ENCODE assay signal across 36 cellular contexts in the genomic region with DNA sequence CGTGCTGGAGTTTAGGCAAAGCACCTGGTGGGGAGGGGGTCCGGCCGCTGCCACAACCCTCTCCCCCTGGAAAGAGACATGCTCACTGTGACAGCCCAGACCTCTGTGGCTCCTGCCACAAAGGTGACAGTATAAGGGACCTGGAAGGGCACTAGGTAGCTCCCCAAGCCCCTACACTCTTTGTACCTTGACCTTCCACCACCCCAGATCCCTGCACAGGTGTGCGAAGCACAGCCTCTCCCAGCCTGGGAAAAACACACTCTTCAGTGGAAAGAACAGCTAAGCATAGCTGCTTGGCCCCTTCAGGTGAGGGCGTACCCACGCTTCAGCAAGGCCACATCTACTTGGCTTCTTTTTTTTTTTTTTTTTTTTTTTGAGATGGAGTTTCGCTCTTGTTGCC. TPM values are rescaled to one million over a fixed set of nuclear protein-coding genes. Genes with fewer than 3 reads are reported as not detected.
"Had no signal": no experiment of that assay in that cellular context is flagged by ENCODE, and none has a peak within 500 bp of the region (broad histone marks: within the 10 kb centered on the region; RNA-seq: fewer than 3 reads in every experiment).

No MANE protein-coding gene starts in this region.

- H3K27ac ChIP-seq: ascending aorta, brain microvascular endothelial cell, breast epithelium, VCaP had no signal

- H3K4me3 Mint-ChIP-seq: activated B cell treated with CpG ODN at 0.5 μM for 24 hours; activated CD4-positive, alpha-beta memory T cell treated with anti-CD3 and anti-CD28 coated beads for 36 hours; activated CD4-positive, alpha-beta T cell treated with anti-CD3 and anti-CD28 coated beads, Interleukin-2, amount 10 ng/mL, durations not matched to agents 24 days and 14 days; activated CD8-positive, alpha-beta T cell treated with anti-CD3 and anti-CD28 coated beads for 36 hours; activated naive CD4-positive, alpha-beta T cell treated with anti-CD3 and anti-CD28 coated beads, Interleukin-2, amount 10 ng/mL, durations not matched to agents 7 days and 5 days; activated naive CD4-positive, alpha-beta T cell treated with anti-CD3 and anti-CD28 coated beads, Interleukin-2, amount 50 U/mL, for 24 hours; activated naive CD8-positive, alpha-beta T cell; activated naive CD8-positive, alpha-beta T cell treated with anti-CD3 and anti-CD28 coated beads, Interleukin-2, amount 10 ng/mL, durations not matched to agents 7 days and 5 days; activated naive CD8-positive, alpha-beta T cell treated with anti-CD3 and anti-CD28 coated beads, Interleukin-2, amount 50 U/mL, for 24 hours; activated T-cell treated with anti-CD3 and anti-CD28 coated beads, Interleukin-2, amount 50 U/mL, for 24 hours; T-helper 1 cell treated with Interleukin-12 subunit alpha and Interleukin-12 subunit beta and Interleukin-4 antibody, amounts not matched to agents 30 μg/mL and 1 μg/mL, for 36 hours; T-helper 2 cell treated with Interferon-gamma antibody and Interleukin-4, amounts not matched to agents 5 μg/mL and 100 μg/mL, for 36 hours had no signal

- ATAC-seq: activated CD8-positive, alpha-beta T cell treated with anti-CD3 and anti-CD28 coated beads for 36 hours; activated naive CD8-positive, alpha-beta T cell treated with anti-CD3 and anti-CD28 coated beads, Interleukin-2, amount 50 U/mL, for 24 hours had no signal

- H3K36me3 Mint-ChIP-seq: activated naive CD8-positive, alpha-beta T cell treated with anti-CD3 and anti-CD28 coated beads, Interleukin-2, amount 10 ng/mL, durations not matched to agents 7 days and 5 days had no signal

- H3K4me3 ChIP-seq: ascending aorta, breast epithelium had no signal

- H3K27ac Mint-ChIP-seq: activated B cell treated with CpG ODN at 0.5 μM for 24 hours; activated CD4-positive, alpha-beta memory T cell treated with anti-CD3 and anti-CD28 coated beads for 36 hours; activated CD4-positive, alpha-beta T cell treated with anti-CD3 and anti-CD28 coated beads, Interleukin-2, amount 10 ng/mL, durations not matched to agents 24 days and 14 days; activated CD8-positive, alpha-beta T cell treated with anti-CD3 and anti-CD28 coated beads for 36 hours; activated naive CD4-positive, alpha-beta T cell treated with anti-CD3 and anti-CD28 coated beads, Interleukin-2, amount 10 ng/mL, durations not matched to agents 7 days and 5 days; activated naive CD4-positive, alpha-beta T cell treated with anti-CD3 and anti-CD28 coated beads, Interleukin-2, amount 50 U/mL, for 24 hours; activated naive CD8-positive, alpha-beta T cell; activated naive CD8-positive, alpha-beta T cell treated with anti-CD3 and anti-CD28 coated beads, Interleukin-2, amount 10 ng/mL, durations not matched to agents 7 days and 5 days; activated naive CD8-positive, alpha-beta T cell treated with anti-CD3 and anti-CD28 coated beads, Interleukin-2, amount 50 U/mL, for 24 hours; activated T-cell treated with anti-CD3 and anti-CD28 coated beads, Interleukin-2, amount 50 U/mL, for 24 hours; activated T-helper 2 cell treated with anti-CD3 and anti-CD28 coated beads, Interferon-gamma antibody, Interleukin-2, Interleukin-4, amounts not matched to agents 10 μg/mL and 5 μg/mL and 100 μg/mL, durations not matched to agents 14 hours and 24 hours and 36 hours; T-helper 1 cell treated with Interleukin-12 subunit alpha and Interleukin-12 subunit beta and Interleukin-4 antibody, amounts not matched to agents 30 μg/mL and 1 μg/mL, for 36 hours; T-helper 2 cell treated with Interferon-gamma antibody and Interleukin-4, amounts not matched to agents 5 μg/mL and 100 μg/mL, for 36 hours had no signal

- H3K27me3 Mint-ChIP-seq: activated naive CD4-positive, alpha-beta T cell treated with anti-CD3 and anti-CD28 coated beads, Interleukin-2, amount 50 U/mL, for 24 hours; activated naive CD8-positive, alpha-beta T cell had no signal

- H3K4me1 ChIP-seq: ascending aorta, breast epithelium had no signal

- FAIRE-seq: TTC549 had no signal

- H3K36me3 ChIP-seq: ascending aorta, brain microvascular endothelial cell, breast epithelium had no signal

- H3K9me3 ChIP-seq: ascending aorta, breast epithelium had no signal

- DNase-seq: activated B cell treated with CpG ODN at 0.5 μM for 24 hours; activated CD4-positive, alpha-beta memory T cell treated with anti-CD3 and anti-CD28 coated beads for 36 hours; activated CD4-positive, alpha-beta T cell treated with anti-CD3 and anti-CD28 coated beads for 4 hours; activated CD4-positive, alpha-beta T cell treated with anti-CD3 and anti-CD28 coated beads, Interleukin-2, amount 10 ng/mL, durations not matched to agents 24 days and 14 days; activated CD4-positive, alpha-beta T cell treated with anti-CD3 and anti-CD28 coated beads, Interleukin-2, amount 50 U/mL, for 1 hour; activated CD4-positive, alpha-beta T cell treated with anti-CD3 and anti-CD28 coated beads, Interleukin-2, amount 50 U/mL, for 4 hours; activated CD4-positive, CD25-positive, alpha-beta regulatory T cell treated with anti-CD3 and anti-CD28 coated beads, Interleukin-2, amount 50 U/mL, for 72 hours; activated CD8-positive, alpha-beta memory T cell treated with anti-CD3 and anti-CD28 coated beads, Interleukin-2, amount 50 U/mL, for 4 hours; activated CD8-positive, alpha-beta T cell treated with anti-CD3 and anti-CD28 coated beads for 36 hours; activated effector memory CD4-positive, alpha-beta T cell treated with Interleukin-2 at 50 U/mL for 16 hours; activated gamma-delta T cell; activated naive CD4-positive, alpha-beta T cell treated with anti-CD3 and anti-CD28 coated beads, Interleukin-2, amount 10 ng/mL, durations not matched to agents 7 days and 5 days; activated naive CD4-positive, alpha-beta T cell treated with Interleukin-2 at 50 U/mL for 16 hours; activated naive CD8-positive, alpha-beta T cell treated with anti-CD3 and anti-CD28 coated beads, Interleukin-2, amount 10 ng/mL, durations not matched to agents 7 days and 5 days; activated naive CD8-positive, alpha-beta T cell treated with anti-CD3 and anti-CD28 coated beads, Interleukin-2, amount 50 U/mL, for 24 hours; activated T-cell treated with anti-CD3 and anti-CD28 coated beads, Interleukin-2, amount 50 U/mL, for 24 hours; activated T-cell treated with anti-CD3 and anti-CD28 coated beads, Interleukin-2, amount 50 U/mL, for 48 hours; amygdala; anterior cingulate cortex; brain microvascular endothelial cell; central memory CD4-positive, alpha-beta T cell; T-helper 1 cell; T-helper 2 cell; T-helper 9 cell had no signal

- H3K27me3 ChIP-seq: ascending aorta, brain microvascular endothelial cell, breast epithelium had no signal

- H3K4me1 Mint-ChIP-seq: activated CD4-positive, alpha-beta T cell treated with anti-CD3 and anti-CD28 coated beads, Interleukin-2, amount 10 ng/mL, durations not matched to agents 24 days and 14 days; activated naive CD4-positive, alpha-beta T cell treated with anti-CD3 and anti-CD28 coated beads, Interleukin-2, amount 10 ng/mL, durations not matched to agents 7 days and 5 days; activated naive CD4-positive, alpha-beta T cell treated with anti-CD3 and anti-CD28 coated beads, Interleukin-2, amount 50 U/mL, for 24 hours; activated naive CD8-positive, alpha-beta T cell treated with anti-CD3 and anti-CD28 coated beads, Interleukin-2, amount 10 ng/mL, durations not matched to agents 7 days and 5 days; activated naive CD8-positive, alpha-beta T cell treated with anti-CD3 and anti-CD28 coated beads, Interleukin-2, amount 50 U/mL, for 24 hours had no signal

RNA-seq across cellular contexts. Expression of a gene that starts 4.9 kb away (rescaled TPM):
- total RNA-seq: activated B cell treated with CpG ODN at 0.5 μM for 24 hours; activated CD4-positive, alpha-beta memory T cell treated with anti-CD3 and anti-CD28 coated beads for 36 hours; activated CD4-positive, alpha-beta T cell treated with anti-CD3 and anti-CD28 coated beads, Interleukin-2, amount 10 ng/mL, durations not matched to agents 24 days and 14 days; activated CD8-positive, alpha-beta memory T cell treated with anti-CD3 and anti-CD28 coated beads for 36 hours; activated naive CD8-positive, alpha-beta T cell treated with anti-CD3 and anti-CD28 coated beads, Interleukin-2, amount 10 ng/mL, durations not matched to agents 7 days and 5 days; activated T-helper 2 cell treated with anti-CD3 and anti-CD28 coated beads, Interferon-gamma antibody, Interleukin-2, Interleukin-4, amounts not matched to agents 10 μg/mL and 5 μg/mL and 100 μg/mL, durations not matched to agents 14 hours and 24 hours and 36 hours; ascending aorta; breast epithelium; cardiac septum had no signal

RNA-seq across cellular contexts. Expression of a gene that starts 30.4 kb away (rescaled TPM):
- total RNA-seq: ascending aorta had no signal

RNA-seq across cellular contexts. Expression of a gene that starts 36.4 kb away (rescaled TPM):
- total RNA-seq: activated B cell treated with CpG ODN at 0.5 μM for 24 hours; activated naive CD8-positive, alpha-beta T cell treated with anti-CD3 and anti-CD28 coated beads, Interleukin-2, amount 10 ng/mL, durations not matched to agents 7 days and 5 days had no signal

RNA-seq across cellular contexts. Expression of a gene that starts 39.5 kb away (rescaled TPM):
- total RNA-seq: ascending aorta had no signal
- polyA plus RNA-seq: adipose tissue had no signal

RNA-seq across cellular contexts. Expression of a gene that starts 40.8 kb away (rescaled TPM):
- total RNA-seq: ascending aorta had no signal
- polyA plus RNA-seq: adipose tissue had no signal
